Comparison of ENCODE assay signal across 8 cellular contexts in the genomic region with DNA sequence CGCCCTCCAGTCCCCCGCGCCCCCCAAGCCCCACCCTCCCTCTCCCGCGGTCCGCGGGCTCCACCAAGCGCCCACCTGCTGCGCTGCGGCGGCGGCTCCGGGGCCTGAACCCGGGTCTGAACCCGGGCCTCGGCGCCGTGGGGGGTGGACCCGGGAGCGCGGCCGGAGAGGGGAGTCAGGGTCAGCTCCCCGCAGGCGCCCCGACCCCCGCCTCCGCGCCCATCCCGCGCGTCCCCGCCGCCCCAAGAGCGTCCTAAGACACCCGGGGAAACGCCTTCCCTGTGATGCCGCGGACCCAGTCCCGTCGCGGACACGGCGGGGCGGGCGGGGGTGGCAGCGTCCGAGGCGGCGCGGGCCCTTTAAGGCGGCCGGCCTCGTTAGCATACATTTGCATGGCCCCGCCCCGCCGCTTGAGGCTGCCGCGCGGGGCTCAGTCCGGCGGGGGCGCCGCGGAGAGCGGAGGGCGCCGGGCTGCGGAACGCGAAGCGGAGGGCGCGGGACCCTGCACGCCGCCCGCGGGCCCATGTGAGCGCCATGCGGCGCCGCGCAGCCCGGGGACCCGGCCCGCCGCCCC. TPM values are rescaled to one million over a fixed set of nuclear protein-coding genes. Genes with fewer than 3 reads are reported as not detected.
A peak's percentile ranks its signal among the peaks of the same experiment; 100 is the strongest.
DNase-seq lines count a peak whose midpoint lies in the region; ATAC-seq and TF ChIP-seq lines count a peak whose summit lies in the region.

A gene (plus strand): TSS at position 433 of the 574 bp plus-strand sequence. CDS start 102 bp downstream, at position 535.

- peaks cover 54% of the 10 kb centered on the region for H3K27me3 Mint-ChIP-seq in activated T-cell treated with anti-CD3 and anti-CD28 coated beads, Interleukin-2, amount 50 U/mL, for 4 hours (ENCODE audit: low read depth)

- TF ChIP-seq CTCF in LNCaP clone FGC (IDR thresholded peaks at IDR 0.05; ENCODE audit: control insufficient read depth, extremely low read depth, insufficient read depth) = 0 out of 2 replicates have a peak, but pooled peaks have one; percentile 13
- TF ChIP-seq CTCF in foreskin fibroblast (IDR thresholded peaks at IDR 0.05; ENCODE audit: low read depth, low read length) = no peak

- TF ChIP-seq POLR2A in GM19193 (IDR thresholded peaks at IDR 0.05; ENCODE audit: extremely low read depth, insufficient read depth, insufficient read length) = peak; percentile 54

- H3K4me1 Mint-ChIP-seq in activated T-cell treated with anti-CD3 and anti-CD28 coated beads, Interleukin-2, amount 50 U/mL, for 4 hours (ENCODE audit: low read depth) = peaks cover 15% of the 10 kb centered on the region

- H3K4me3 Mint-ChIP-seq in activated T-cell treated with anti-CD3 and anti-CD28 coated beads, Interleukin-2, amount 50 U/mL, for 4 hours = peak within 1 kb of the TSS; percentile 68

- no peaks in the 10 kb centered on the region for H3K9me3 Mint-ChIP-seq in activated T-cell treated with anti-CD3 and anti-CD28 coated beads, Interleukin-2, amount 50 U/mL, for 4 hours

- DNase-seq in COR-L47 (lab: John Stamatoyannopoulos, UW) = peak; percentile 47
- no peak for DNase-seq in LNCaP clone FGC (ENCODE audit: low read depth)
- no peak for DNase-seq in activated T-cell treated with anti-CD3 and anti-CD28 coated beads, Interleukin-2, amount 50 U/mL, for 4 hours
- peak; percentile 64 to 89 for DNase-seq in foreskin fibroblast
- no peak for DNase-seq in occipital lobe (lab: John Stamatoyannopoulos, UW)
- no peak for DNase-seq in NCI-H446 (lab: John Stamatoyannopoulos, UW)

- H3K4me3 ChIP-seq in LNCaP clone FGC (ENCODE audit: low read depth, low read length) (peak within 1 kb of the TSS; percentile 26), foreskin fibroblast (ENCODE audit: low read depth in 1 of 2, low read length in 2 of 2) (peak within 1 kb of the TSS; percentile 69 to 79)

- no peaks in the 10 kb centered on the region for H3K36me3 Mint-ChIP-seq in activated T-cell treated with anti-CD3 and anti-CD28 coated beads, Interleukin-2, amount 50 U/mL, for 4 hours (ENCODE audit: insufficient read depth)

- peak; percentile 64 to 75 for ATAC-seq in activated T-cell treated with anti-CD3 and anti-CD28 coated beads, Interleukin-2, amount 50 U/mL, for 4 hours
- ATAC-seq in HG03025 (IDR thresholded peaks at IDR 0.05; ENCODE audit: low FRiP score, unreplicated experiment) = no peak

RNA-seq across cellular contexts. Expression of the gene that starts here (rescaled TPM):
- under 1 TPM; 0.28 to 0.92 (median 0.46) TPM for total RNA-seq in activated T-cell treated with anti-CD3 and anti-CD28 coated beads, Interleukin-2, amount 50 U/mL, for 4 hours
- 25.9 TPM for total RNA-seq in occipital lobe

Comparison
In these comparisons a context has a peak if more than half of its experiments do, and no peak if none do; other contexts are left out.
1. RNA of the gene that starts here (total RNA-seq): 25.9 TPM in occipital lobe (single experiment); 0.28 to 0.92 TPM in activated T-cell treated with anti-CD3 and anti-CD28 coated beads, Interleukin-2, amount 50 U/mL, for 4 hours; every median in the first group is over 10 times any median in the second.
2. Peak in ATAC-seq in activated T-cell treated with anti-CD3 and anti-CD28 coated beads, Interleukin-2, amount 50 U/mL, for 4 hours; RNA of the gene not detected or under 1 TPM.
3. DNase-seq: peak in COR-L47 (single experiment) and foreskin fibroblast (2 of 2); none in LNCaP clone FGC (single experiment), activated T-cell treated with anti-CD3 and anti-CD28 coated beads, Interleukin-2, amount 50 U/mL, for 4 hours (single experiment), occipital lobe (single experiment) and NCI-H446 (0 of 2).